In genomic region chr12:4859478-4860210, GRCh38 we compare ENCODE assay signal across 14 cellular contexts. TPM values are rescaled to one million over a fixed set of nuclear protein-coding genes. Genes with fewer than 3 reads are reported as not detected.
"Had no signal": no experiment of that assay in that cellular context is flagged by ENCODE, and none has a peak within 500 bp of the region (broad histone marks: within the 10 kb centered on the region; RNA-seq: fewer than 3 reads in every experiment).

No MANE protein-coding gene starts in this region.

- ATAC-seq: gastrocnemius medialis; lower lobe of right lung; naive thymus-derived CD8-positive, alpha-beta T cell; SK-N-SH treated with all-trans-retinoic acid at 6 μM for 48 hours; WTC11 had no signal

- H3K9me3 ChIP-seq: gastrocnemius medialis, lower lobe of right lung, thoracic aorta had no signal

- H3K27me3 ChIP-seq: brain microvascular endothelial cell, gastrocnemius medialis had no signal

- DNase-seq: activated CD4-positive, alpha-beta T cell treated with anti-CD3 and anti-CD28 coated beads, Interleukin-2, amount 10 ng/mL, durations not matched to agents 24 days and 14 days; brain microvascular endothelial cell; effector CD4-positive, alpha-beta T cell; gastrocnemius medialis; hypothalamus; lower lobe of right lung; naive thymus-derived CD8-positive, alpha-beta T cell; stimulated activated CD4-positive, alpha-beta T cell treated with anti-CD3 and anti-CD28 coated beads, Interleukin-2, amount 100 ng/mL, for 48 hours; stimulated activated naive CD4-positive, alpha-beta T cell treated with Interleukin-2 at 50 U/mL for 16 hours had no signal

- H3K36me3 ChIP-seq: brain microvascular endothelial cell, gastrocnemius medialis, lower lobe of right lung, thoracic aorta had no signal

- H3K27ac ChIP-seq: brain microvascular endothelial cell, gastrocnemius medialis, lower lobe of right lung, thoracic aorta had no signal

- H3K4me3 ChIP-seq: gastrocnemius medialis, lower lobe of right lung, thoracic aorta had no signal

RNA-seq across cellular contexts. Expression of gene KCNA1, which starts 50.1 kb away (rescaled TPM):
- total RNA-seq: activated CD4-positive, alpha-beta T cell treated with anti-CD3 and anti-CD28 coated beads, Interleukin-2, amount 10 ng/mL, durations not matched to agents 24 days and 14 days; endothelial cell of umbilical vein; gastrocnemius medialis; lower lobe of right lung; naive thymus-derived CD8-positive, alpha-beta T cell; pulmonary artery endothelial cell had no signal
- polyA plus RNA-seq: endothelial cell of umbilical vein; naive thymus-derived CD8-positive, alpha-beta T cell had no signal
